8 cellular contexts compared by ENCODE assay signal in genomic region chr7:28958235-28958945, GRCh38. TPM values are rescaled to one million over a fixed set of nuclear protein-coding genes. Genes with fewer than 3 reads are reported as not detected.
DNase-seq lines count a peak whose midpoint lies in the region; ATAC-seq, FAIRE-seq and TF ChIP-seq lines count a peak whose summit lies in the region.

A gene with protein sequence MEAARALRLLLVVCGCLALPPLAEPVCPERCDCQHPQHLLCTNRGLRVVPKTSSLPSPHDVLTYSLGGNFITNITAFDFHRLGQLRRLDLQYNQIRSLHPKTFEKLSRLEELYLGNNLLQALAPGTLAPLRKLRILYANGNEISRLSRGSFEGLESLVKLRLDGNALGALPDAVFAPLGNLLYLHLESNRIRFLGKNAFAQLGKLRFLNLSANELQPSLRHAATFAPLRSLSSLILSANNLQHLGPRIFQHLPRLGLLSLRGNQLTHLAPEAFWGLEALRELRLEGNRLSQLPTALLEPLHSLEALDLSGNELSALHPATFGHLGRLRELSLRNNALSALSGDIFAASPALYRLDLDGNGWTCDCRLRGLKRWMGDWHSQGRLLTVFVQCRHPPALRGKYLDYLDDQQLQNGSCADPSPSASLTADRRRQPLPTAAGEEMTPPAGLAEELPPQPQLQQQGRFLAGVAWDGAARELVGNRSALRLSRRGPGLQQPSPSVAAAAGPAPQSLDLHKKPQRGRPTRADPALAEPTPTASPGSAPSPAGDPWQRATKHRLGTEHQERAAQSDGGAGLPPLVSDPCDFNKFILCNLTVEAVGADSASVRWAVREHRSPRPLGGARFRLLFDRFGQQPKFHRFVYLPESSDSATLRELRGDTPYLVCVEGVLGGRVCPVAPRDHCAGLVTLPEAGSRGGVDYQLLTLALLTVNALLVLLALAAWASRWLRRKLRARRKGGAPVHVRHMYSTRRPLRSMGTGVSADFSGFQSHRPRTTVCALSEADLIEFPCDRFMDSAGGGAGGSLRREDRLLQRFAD (minus strand): TSS chr7:28958330. CDS start chr7:28958046, 284 bp downstream.

- ATAC-seq in GM21381 (IDR thresholded peaks at IDR 0.05; ENCODE audit: unreplicated experiment) = no peak
- ATAC-seq in GM18505 (IDR thresholded peaks at IDR 0.05; ENCODE audit: unreplicated experiment) = no peak
- ATAC-seq in GM21367 (IDR thresholded peaks at IDR 0.05; ENCODE audit: unreplicated experiment) = no peak

- FAIRE-seq in GM12892 (lab: Jason Lieb, UNC) = no peak

- H3K27me3 ChIP-seq in transverse colon = peaks cover 49% of the 10 kb centered on the region

- TF ChIP-seq CTCF in transverse colon (IDR thresholded peaks at IDR 0.05) = no peak

- 11 to 20% methylated on average over 13 to 65 of the region's 65 CpGs for WGBS in transverse colon (ENCODE audit: low coverage in 1 of 2), 2 donors

- no peak for TF ChIP-seq EP300 in transverse colon (IDR thresholded peaks at IDR 0.05; ENCODE audit: low read depth)

- peak within 1 kb of the TSS; percentile 8 to 63 (median 44) for H3K4me3 ChIP-seq in transverse colon

- peaks cover 9 to 36% (median 31%) of the 10 kb centered on the region in 4 donors for H3K4me1 ChIP-seq in transverse colon

- DNase-seq in GM12892 (ENCODE audit: insufficient read length) = peak; percentile 11
- DNase-seq in SK-N-DZ (ENCODE audit: low spot score) = peak; percentile 64
- DNase-seq in fibroblast of gingiva (ENCODE audit: low read depth) = peak; percentile 62
- DNase-seq in middle frontal gyrus (ENCODE audit: extremely low spot score, low spot score) = peak; percentile 46
- DNase-seq in transverse colon = peak; percentile 63

- intact Hi-C loops in transverse colon (cut with DNase I; ENCODE audit: low total_unique reads) = no loop called here

- no peaks in the 10 kb centered on the region for H3K36me3 ChIP-seq in transverse colon

- TF ChIP-seq POLR2A in GM12892 (IDR thresholded peaks at IDR 0.05; ENCODE audit: low read depth, low read length) = no peak
- no peak for TF ChIP-seq POLR2A in transverse colon (IDR thresholded peaks at IDR 0.05)
- TF ChIP-seq POLR2A in GM18505 (IDR thresholded peaks at IDR 0.05; ENCODE audit: borderline replicate concordance, extremely low read depth, insufficient read depth, insufficient read length) = no peak

- H3K27ac ChIP-seq in transverse colon = peak within 1 kb of the TSS; percentile 60 to 73 (median 68)

- H3K9me3 ChIP-seq in transverse colon = no peaks in the 10 kb centered on the region

- in situ Hi-C loops in transverse colon (cut with MboI; ENCODE audit: low pct_ligation_motif_present in 1 of 4, low pct_unique_long_range_greater_than_20kb in 1 of 4, low sequenced_read_pairs in 3 of 4) = no loop called here

RNA-seq across cellular contexts. Expression of the gene that starts here (rescaled TPM):
- polyA plus RNA-seq in GM12892 (2012; ENCODE audit: missing spikeins) = not detected
- polyA plus RNA-seq in SK-N-DZ (2014; cell fraction: cytosol; rRNA removed) = 16.8 and 19.0 TPM in 2 replicates
- polyA plus RNA-seq in SK-N-DZ (2014; cell fraction: nucleus; rRNA removed) = 7.2 and 7.3 TPM in 2 replicates
- total RNA-seq in transverse colon = 1 to 10 TPM in 2 of 4 donors, under 1 TPM in 2; 0.79 to 3.0 (median 1.0) TPM

Comparison
In these comparisons a context has a peak if more than half of its experiments do, and no peak if none do; other contexts are left out.
1. DNase-seq: peak in every context shown above with its lines; median percentile 64 in SK-N-DZ; 63 in transverse colon; 62 in fibroblast of gingiva; 46 in middle frontal gyrus; 11 in GM12892.